ENCODE assay signal across 17 cellular contexts in genomic region chr2:137873860-137874259, GRCh38.
DNase-seq lines count a peak whose midpoint lies in the region; FAIRE-seq lines count a peak whose summit lies in the region.
"Had no signal": no experiment of that assay in that cellular context is flagged by ENCODE, and none has a peak within 500 bp of the region (broad histone marks: within the 10 kb centered on the region; RNA-seq: fewer than 3 reads in every experiment).

No MANE protein-coding gene starts in this region.

- DNase-seq in NCI-H2171 treated with DMSO at 0.1 percent for 48 hours (lab: John Stamatoyannopoulos, UW) (peak; percentile 39), NCI-H2171 (lab: John Stamatoyannopoulos, UW) (no peak), Kasumi-1 (lab: John Stamatoyannopoulos, UW) (peak; percentile 45 to 66), NCI-H748 treated with DMSO at 0.1 percent for 48 hours (lab: John Stamatoyannopoulos, UW) (peak; percentile 79), H4 (ENCODE audit: low spot score) (no peak), DMS79 treated with DMSO at 0.1 percent for 48 hours (lab: John Stamatoyannopoulos, UW) (no peak)
- no peak for DNase-seq in activated CD4-positive, alpha-beta T cell treated with anti-CD3 and anti-CD28 coated beads for 48 hours
- DNase-seq: Calu3; CD4-positive, alpha-beta memory T cell; IMR-90; MM.1S; NCI-H82; SJCRH30; T-helper 17 cell had no signal

- peak; percentile 53 for FAIRE-seq in islet of Langerhans (lab: Jason Lieb, UNC)
- FAIRE-seq: GM12892, H54 had no signal

Comparison
In these comparisons a context has a peak if more than half of its experiments do, and no peak if none do; other contexts are left out.
1. DNase-seq: peak in NCI-H2171 treated with DMSO at 0.1 percent for 48 hours (single experiment), Kasumi-1 (2 of 2) and NCI-H748 treated with DMSO at 0.1 percent for 48 hours (single experiment); none in NCI-H2171 (single experiment), activated CD4-positive, alpha-beta T cell treated with anti-CD3 and anti-CD28 coated beads for 48 hours (single experiment), H4 (single experiment) and DMS79 treated with DMSO at 0.1 percent for 48 hours (single experiment).